25 cellular contexts compared by ENCODE assay signal in the genomic region with DNA sequence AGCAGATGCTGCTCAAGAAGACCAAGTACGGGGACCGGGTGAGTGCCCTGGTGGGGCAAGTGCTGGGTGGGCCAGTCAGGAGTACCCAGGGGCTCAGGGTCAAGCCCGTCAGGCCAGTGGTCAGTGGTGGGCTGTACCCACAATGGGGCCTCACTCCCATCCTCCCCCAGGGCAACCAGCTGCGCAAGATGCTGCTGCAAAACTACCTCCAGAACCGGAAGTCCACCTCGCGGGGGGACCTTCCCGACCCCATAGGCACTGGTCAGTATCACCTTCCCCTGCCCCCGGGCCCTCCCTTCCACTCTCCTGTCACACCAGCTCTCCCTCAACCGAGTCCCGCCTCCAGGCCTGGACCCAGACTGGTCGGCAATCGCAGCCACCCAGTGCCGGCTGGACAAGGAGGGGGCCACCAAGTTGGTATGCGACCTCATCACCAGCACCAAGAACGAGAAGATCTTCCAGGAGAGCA.
"Had no signal": no experiment of that assay in that cellular context is flagged by ENCODE, and none has a peak within 500 bp of the region (broad histone marks: within the 10 kb centered on the region; RNA-seq: fewer than 3 reads in every experiment).

No MANE protein-coding gene starts in this region.

- ATAC-seq: activated naive CD8-positive, alpha-beta T cell treated with anti-CD3 and anti-CD28 coated beads, Interleukin-2, amount 50 U/mL, for 24 hours; gastroesophageal sphincter; stimulated activated naive B cell treated with anti-CD40 and anti-IgM and Interleukin-4, amounts not matched to agents 10 μg/mL and 1 μg/mL and 100 μg/mL, for 72 hours had no signal

- H3K4me1 ChIP-seq: gastroesophageal sphincter, pancreas, prostate gland, sigmoid colon, stomach, thyroid gland, upper lobe of left lung, vagina had no signal

- H3K27me3 Mint-ChIP-seq: activated CD4-positive, alpha-beta T cell treated with anti-CD3 and anti-CD28 coated beads for 36 hours; activated naive CD4-positive, alpha-beta T cell treated with anti-CD3 and anti-CD28 coated beads, Interleukin-2, amount 50 U/mL, for 24 hours; activated naive CD8-positive, alpha-beta T cell treated with anti-CD3 and anti-CD28 coated beads, Interleukin-2, amount 50 U/mL, for 24 hours; stimulated activated naive B cell treated with anti-CD40 and anti-IgM and Interleukin-4, amounts not matched to agents 10 μg/mL and 1 μg/mL and 100 μg/mL, for 72 hours had no signal

- H3K27me3 ChIP-seq: hepatocyte, neutrophil, pancreas, sigmoid colon, stomach, thyroid gland, upper lobe of left lung, vagina had no signal

- H3K79me2 ChIP-seq: hepatocyte had no signal

- H3K9me3 Mint-ChIP-seq: activated naive CD4-positive, alpha-beta T cell treated with anti-CD3 and anti-CD28 coated beads, Interleukin-2, amount 50 U/mL, for 24 hours; activated naive CD8-positive, alpha-beta T cell treated with anti-CD3 and anti-CD28 coated beads, Interleukin-2, amount 50 U/mL, for 24 hours; nephron; stimulated activated naive B cell treated with anti-CD40 and anti-IgM and Interleukin-4, amounts not matched to agents 10 μg/mL and 1 μg/mL and 100 μg/mL, for 72 hours had no signal

- DNase-seq: activated CD4-positive, alpha-beta T cell treated with anti-CD3 and anti-CD28 coated beads for 36 hours; activated CD4-positive, alpha-beta T cell treated with anti-CD3 and anti-CD28 coated beads, Interleukin-2, amount 50 U/mL, for 48 hours; activated CD4-positive, CD25-positive, alpha-beta regulatory T cell; activated naive CD8-positive, alpha-beta T cell treated with anti-CD3 and anti-CD28 coated beads, Interleukin-2, amount 50 U/mL, for 24 hours; effector memory CD4-positive, alpha-beta T cell; islet precursor cell; mammary epithelial cell; retina; sigmoid colon; stimulated activated CD4-positive, alpha-beta T cell treated with anti-CD3 and anti-CD28 coated beads, Interleukin-1b, Interleukin-23, amount 100 ng/mL, for 48 hours; stimulated activated CD4-positive, alpha-beta T cell treated with anti-CD3 and anti-CD28 coated beads, Interleukin-4, amount 100 ng/mL, for 4 hours; stimulated activated CD8-positive, alpha-beta memory T cell treated with anti-CD3 and anti-CD28 coated beads, Interleukin-4, amount 100 ng/mL, for 48 hours; stimulated activated naive B cell treated with anti-CD40 and anti-IgM and Interleukin-4, amounts not matched to agents 10 μg/mL and 1 μg/mL and 100 μg/mL, for 72 hours; stomach; thyroid gland had no signal

- H3K36me3 ChIP-seq: neutrophil had no signal

- H3K4me3 ChIP-seq: gastroesophageal sphincter, hepatocyte, pancreas, prostate gland, sigmoid colon, smooth muscle cell, stomach, thyroid gland, upper lobe of left lung, vagina had no signal

- H3K9me3 ChIP-seq: gastroesophageal sphincter, neutrophil, pancreas, prostate gland, sigmoid colon, stomach, thyroid gland, upper lobe of left lung, vagina had no signal

- H3K4me2 ChIP-seq: hepatocyte, smooth muscle cell had no signal

- H3K4me1 Mint-ChIP-seq: nephron had no signal

- H3K27ac ChIP-seq: hepatocyte, neutrophil, pancreas, prostate gland, sigmoid colon, stomach, thyroid gland, upper lobe of left lung, vagina had no signal

- H3K27ac Mint-ChIP-seq: nephron had no signal

- H3K4me3 Mint-ChIP-seq: activated CD4-positive, alpha-beta T cell treated with anti-CD3 and anti-CD28 coated beads for 36 hours; activated naive CD4-positive, alpha-beta T cell treated with anti-CD3 and anti-CD28 coated beads, Interleukin-2, amount 50 U/mL, for 24 hours; activated naive CD8-positive, alpha-beta T cell treated with anti-CD3 and anti-CD28 coated beads, Interleukin-2, amount 50 U/mL, for 24 hours; nephron; stimulated activated naive B cell treated with anti-CD40 and anti-IgM and Interleukin-4, amounts not matched to agents 10 μg/mL and 1 μg/mL and 100 μg/mL, for 72 hours had no signal

- H2AFZ ChIP-seq: hepatocyte had no signal
